23 cellular contexts compared by ENCODE assay signal in the genomic region with DNA sequence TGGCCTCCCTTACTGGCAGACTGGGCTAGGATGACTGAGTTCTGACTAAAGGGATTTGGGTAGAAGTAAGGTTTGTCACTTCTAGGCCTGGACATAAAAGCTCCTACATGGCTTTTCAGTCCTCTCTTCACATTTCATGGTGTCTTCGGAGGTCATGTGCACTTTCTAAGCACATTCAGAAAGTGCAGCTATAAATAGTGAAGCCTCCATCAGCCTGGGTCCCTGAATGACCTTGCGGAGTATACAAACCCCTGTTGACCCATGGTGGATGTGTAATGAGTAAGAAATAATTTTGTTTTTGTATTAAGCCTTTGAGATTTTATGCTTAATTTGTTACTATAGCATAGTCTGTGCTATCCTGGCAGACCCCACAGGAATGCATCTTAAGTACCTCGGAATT.
"Had no signal": no experiment of that assay in that cellular context is flagged by ENCODE, and none has a peak within 500 bp of the region (broad histone marks: within the 10 kb centered on the region; RNA-seq: fewer than 3 reads in every experiment).

No MANE protein-coding gene starts in this region.

- H3K36me3 ChIP-seq: colonic mucosa, esophagus squamous epithelium, gastrocnemius medialis, gastroesophageal sphincter, heart right ventricle had no signal

- H3K27me3 ChIP-seq: colonic mucosa, dorsolateral prefrontal cortex, esophagus muscularis mucosa, esophagus squamous epithelium, foreskin keratinocyte, gastrocnemius medialis, gastroesophageal sphincter, heart right ventricle had no signal

- DNase-seq: colonic mucosa; cortex of kidney; dermis blood vessel endothelial cell; dorsolateral prefrontal cortex; effector CD4-positive, alpha-beta T cell; effector CD8-positive, alpha-beta T cell; effector memory CD4-positive, alpha-beta T cell; effector memory CD8-positive, alpha-beta T cell; endodermal cell; erythroblast; esophagus squamous epithelium; foreskin fibroblast; foreskin keratinocyte; foreskin melanocyte; gastrocnemius medialis; glutamatergic neuron; head of caudate nucleus; heart right ventricle had no signal

- H3K27ac ChIP-seq: colonic mucosa, coronary artery, dorsolateral prefrontal cortex, epithelial cell of prostate, esophagus muscularis mucosa, esophagus squamous epithelium, foreskin keratinocyte, gastrocnemius medialis, gastroesophageal sphincter, heart right ventricle had no signal

- ATAC-seq: effector memory CD8-positive, alpha-beta T cell; esophagus mucosa; foreskin keratinocyte; gastrocnemius medialis; gastroesophageal sphincter had no signal

- H3K4me3 ChIP-seq: colonic mucosa, coronary artery, dorsolateral prefrontal cortex, esophagus muscularis mucosa, esophagus squamous epithelium, gastrocnemius medialis, gastroesophageal sphincter, heart right ventricle had no signal

- H3K9me3 ChIP-seq: colonic mucosa, esophagus muscularis mucosa, esophagus squamous epithelium, gastrocnemius medialis, gastroesophageal sphincter, heart right ventricle had no signal

- H3K4me1 ChIP-seq: colonic mucosa, esophagus muscularis mucosa, foreskin keratinocyte, gastrocnemius medialis, gastroesophageal sphincter had no signal
